In genomic region chr19:49486710-49487276, GRCh38 we compare ENCODE assay signal across 7 cellular contexts. TPM values are rescaled to one million over a fixed set of nuclear protein-coding genes. Genes with fewer than 3 reads are reported as not detected.
A peak's percentile ranks its signal among the peaks of the same experiment; 100 is the strongest.
DNase-seq lines count a peak whose midpoint lies in the region; ATAC-seq and TF ChIP-seq lines count a peak whose summit lies in the region.

No MANE protein-coding gene starts in this region.

- H3K36me3 ChIP-seq in HUES48 (ENCODE audit: control insufficient read depth, insufficient read depth, low read length) (peaks cover 37% of the 10 kb centered on the region), iPS-15b (ENCODE audit: control insufficient read depth, insufficient read depth, low read length) (peaks cover 42% of the 10 kb centered on the region)

- intact Hi-C loops in activated CD8-positive, alpha-beta T cell treated with anti-CD3 and anti-CD28 coated beads for 36 hours (cut with micrococcal nuclease): no loop called here

- peaks cover 30% of the 10 kb centered on the region for H3K4me1 Mint-ChIP-seq in activated CD8-positive, alpha-beta T cell treated with anti-CD3 and anti-CD28 coated beads for 36 hours (ENCODE audit: low read depth)
- H3K4me1 Mint-ChIP-seq in stimulated activated naive CD8-positive, alpha-beta T cell treated with anti-CD3 and anti-CD28 coated beads, Interleukin-15, amount 100 ng/mL, for 72 hours: peaks cover 72% of the 10 kb centered on the region

- peak overlapping the region; percentile 99 for H3K27ac Mint-ChIP-seq in activated CD8-positive, alpha-beta T cell treated with anti-CD3 and anti-CD28 coated beads for 36 hours
- peak overlapping the region; percentile 99 to 100 for H3K27ac Mint-ChIP-seq in stimulated activated naive CD8-positive, alpha-beta T cell treated with anti-CD3 and anti-CD28 coated beads, Interleukin-15, amount 100 ng/mL, for 72 hours

- H3K4me3 Mint-ChIP-seq in activated CD8-positive, alpha-beta T cell treated with anti-CD3 and anti-CD28 coated beads for 36 hours: peak overlapping the region; percentile 100
- H3K4me3 Mint-ChIP-seq in stimulated activated naive CD8-positive, alpha-beta T cell treated with anti-CD3 and anti-CD28 coated beads, Interleukin-15, amount 100 ng/mL, for 72 hours: peak overlapping the region; percentile 98 to 100

- no peak for ATAC-seq in activated CD8-positive, alpha-beta T cell treated with anti-CD3 and anti-CD28 coated beads for 36 hours
- ATAC-seq in stimulated activated naive CD8-positive, alpha-beta T cell treated with anti-CD3 and anti-CD28 coated beads, Interleukin-15, amount 100 ng/mL, for 72 hours: no peak
- ATAC-seq in HG02642 (IDR thresholded peaks at IDR 0.05; ENCODE audit: poor library complexity, unreplicated experiment): no peak

- no peak overlapping the region for H3K9ac ChIP-seq in HUES48 (ENCODE audit: low read depth, low read length)
- no peak overlapping the region for H3K9ac ChIP-seq in iPS-15b (ENCODE audit: low read depth, low read length)

- H3K4me3 ChIP-seq in HUES48 (ENCODE audit: low read depth, low read length): no peak overlapping the region
- peak overlapping the region; percentile 18 for H3K4me3 ChIP-seq in iPS-15b (ENCODE audit: low read depth, low read length)

- H3K9me3 ChIP-seq in HUES48 (ENCODE audit: control insufficient read depth, insufficient read depth, low read length): no peaks in the 10 kb centered on the region
- H3K9me3 ChIP-seq in iPS-15b (ENCODE audit: control insufficient read depth, insufficient read depth, low read length): no peaks in the 10 kb centered on the region

- no peaks in the 10 kb centered on the region for H3K9me3 Mint-ChIP-seq in activated CD8-positive, alpha-beta T cell treated with anti-CD3 and anti-CD28 coated beads for 36 hours
- H3K9me3 Mint-ChIP-seq in stimulated activated naive CD8-positive, alpha-beta T cell treated with anti-CD3 and anti-CD28 coated beads, Interleukin-15, amount 100 ng/mL, for 72 hours: no peaks in the 10 kb centered on the region

- POLR2A ChIA-PET in activated CD8-positive, alpha-beta T cell treated with anti-CD3 and anti-CD28 coated beads for 36 hours (lab: Charles Lee): interaction anchor here (1.0 to 4.6 kb wide), 13 partner anchors 9 to 154 kb away, joined by 3 to 76 read pairs (median 7); partner anchors contain the start of genes FLT3LG, GFY, PIH1D1 and PRR12

- peaks cover 68% of the 10 kb centered on the region for H3K36me3 Mint-ChIP-seq in activated CD8-positive, alpha-beta T cell treated with anti-CD3 and anti-CD28 coated beads for 36 hours (ENCODE audit: low read depth)

- CTCF ChIA-PET in activated CD8-positive, alpha-beta T cell treated with anti-CD3 and anti-CD28 coated beads for 36 hours (lab: Charles Lee): interaction anchor here (2.6 to 3.4 kb wide), 2 partner anchors 10 to 11 kb away, joined by 7 to 19 read pairs; no protein-coding TSS in a partner anchor

- H3K4me1 ChIP-seq in HUES48 (ENCODE audit: control insufficient read depth, insufficient read depth, low read length): peaks cover 7% of the 10 kb centered on the region; the same call in 1 of the 2 replicates
- H3K4me1 ChIP-seq in iPS-15b (ENCODE audit: control insufficient read depth, insufficient read depth, low read length): peaks cover 3% of the 10 kb centered on the region

- H3K27me3 Mint-ChIP-seq in activated CD8-positive, alpha-beta T cell treated with anti-CD3 and anti-CD28 coated beads for 36 hours: no peaks in the 10 kb centered on the region
- no peaks in the 10 kb centered on the region for H3K27me3 Mint-ChIP-seq in stimulated activated naive CD8-positive, alpha-beta T cell treated with anti-CD3 and anti-CD28 coated beads, Interleukin-15, amount 100 ng/mL, for 72 hours

- H3K27ac ChIP-seq in HUES48 (ENCODE audit: low read depth, low read length): peak overlapping the region; percentile 59

- DNase-seq in activated CD8-positive, alpha-beta T cell treated with anti-CD3 and anti-CD28 coated beads for 36 hours: no peak
- no peak for DNase-seq in stimulated activated naive CD8-positive, alpha-beta T cell treated with anti-CD3 and anti-CD28 coated beads, Interleukin-15, amount 100 ng/mL, for 72 hours
- DNase-seq in middle frontal gyrus (ENCODE audit: extremely low spot score, low spot score) (no peak), hepatic stellate cell (ENCODE audit: low spot score) (no peak)

- H3K27me3 ChIP-seq in HUES48 (ENCODE audit: control insufficient read depth, insufficient read depth, low read length) (no peaks in the 10 kb centered on the region), iPS-15b (ENCODE audit: control insufficient read depth, insufficient read depth, low read length) (no peaks in the 10 kb centered on the region)

- TF ChIP-seq CTCF in activated CD8-positive, alpha-beta T cell treated with anti-CD3 and anti-CD28 coated beads for 36 hours (IDR thresholded peaks at IDR 0.05): no peak

RNA-seq across cellular contexts. Expression of gene RPL13A, which starts 0.6 kb away (rescaled TPM):
- total RNA-seq in activated CD8-positive, alpha-beta T cell treated with anti-CD3 and anti-CD28 coated beads for 36 hours: 1,000 to 10,000 TPM; 4,285 to 4,329 TPM

RNA-seq across cellular contexts. Expression of gene RPS11, which starts 9.4 kb away (rescaled TPM):
- total RNA-seq in activated CD8-positive, alpha-beta T cell treated with anti-CD3 and anti-CD28 coated beads for 36 hours: 1,000 to 10,000 TPM; 3,251 to 3,427 TPM

RNA-seq across cellular contexts. Expression of gene FLT3LG, which starts 12.8 kb away (rescaled TPM):
- 10 to 100 TPM; 57.7 to 61.2 TPM for total RNA-seq in activated CD8-positive, alpha-beta T cell treated with anti-CD3 and anti-CD28 coated beads for 36 hours

RNA-seq across cellular contexts. Expression of gene FCGRT, which starts 25.7 kb away (rescaled TPM):
- 10 to 100 TPM; 13.1 to 13.6 TPM for total RNA-seq in activated CD8-positive, alpha-beta T cell treated with anti-CD3 and anti-CD28 coated beads for 36 hours

RNA-seq across cellular contexts. Expression of gene ALDH16A1, which starts 33.8 kb away (rescaled TPM):
- 10 to 100 TPM; 24.6 to 24.8 TPM for total RNA-seq in activated CD8-positive, alpha-beta T cell treated with anti-CD3 and anti-CD28 coated beads for 36 hours
